ENCODE assay signal across 3 cellular contexts in genomic region chr10:129224065-129224464, GRCh38.
"Had no signal": no experiment of that assay in that cellular context is flagged by ENCODE, and none has a peak within 500 bp of the region (broad histone marks: within the 10 kb centered on the region; RNA-seq: fewer than 3 reads in every experiment).

No MANE protein-coding gene starts in this region.

- H3K4me3 ChIP-seq: GM12878 had no signal

- ATAC-seq: GM12878 had no signal

- DNase-seq: GDM1, GF-D8 had no signal
